ENCODE assay signal across 8 cellular contexts in the genomic region with DNA sequence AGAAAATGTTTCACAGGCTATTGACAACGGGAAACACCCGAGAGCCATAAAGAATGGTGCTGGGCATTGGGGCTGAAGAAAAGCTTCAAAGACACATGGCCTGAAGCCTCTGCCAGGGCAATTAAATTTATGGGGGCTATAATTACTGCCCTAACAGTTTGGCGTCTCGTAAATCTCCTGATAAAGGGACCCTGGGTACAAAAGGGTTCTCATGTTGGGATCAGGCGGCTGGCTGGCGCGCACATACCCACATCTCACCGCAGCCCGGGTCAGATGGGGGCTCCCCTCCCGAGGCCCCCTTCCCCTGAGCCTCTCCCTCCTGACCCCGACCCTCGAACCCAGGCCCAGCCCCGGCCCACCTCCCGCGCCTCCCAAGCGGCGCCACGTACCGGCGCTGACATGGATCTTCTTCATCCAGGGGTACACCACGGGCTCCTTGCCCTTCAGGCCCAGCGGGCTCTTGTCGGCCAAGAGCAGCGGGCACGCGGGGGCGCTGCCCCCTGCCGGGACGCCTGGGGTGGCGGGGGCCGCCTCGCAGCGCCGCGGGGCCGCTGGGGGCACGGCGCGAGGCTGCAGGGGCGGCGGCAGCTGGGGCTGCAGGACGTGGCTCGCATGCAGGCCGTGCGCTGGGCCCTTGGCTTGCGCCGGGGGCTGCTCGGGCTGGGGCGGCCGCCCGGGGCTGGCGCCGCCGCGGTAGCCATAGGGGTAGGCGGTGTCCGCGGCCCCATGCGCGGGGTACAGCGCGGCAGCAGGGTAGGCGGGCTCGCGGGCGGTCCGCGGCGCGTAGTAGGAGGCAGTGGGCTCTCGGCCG. TPM values are rescaled to one million over a fixed set of nuclear protein-coding genes. Genes with fewer than 3 reads are reported as not detected.
DNase-seq lines count a peak whose midpoint lies in the region; ATAC-seq and TF ChIP-seq lines count a peak whose summit lies in the region.

No MANE protein-coding gene starts in this region.

- H3K9me3 ChIP-seq in RWPE2 (ENCODE audit: severe bottlenecking) (no peaks in the 10 kb centered on the region), cardiac muscle cell (ENCODE audit: low read depth) (no peaks in the 10 kb centered on the region)

- no peak for DNase-seq in RWPE2 (ENCODE audit: low spot score)
- no peak for DNase-seq in cardiac muscle cell (ENCODE audit: low read depth in 1 of 2, low spot score in 1 of 2)
- no peak for DNase-seq in skeletal muscle cell (ENCODE audit: low read depth)
- no peak for DNase-seq in GM19240 (ENCODE audit: insufficient read length, low spot score)

- H3K27me3 ChIP-seq in RWPE2 (ENCODE audit: insufficient read depth, poor library complexity, severe bottlenecking) (no peaks in the 10 kb centered on the region), cardiac muscle cell (peaks cover 100% of the 10 kb centered on the region)

- H3K4me3 ChIP-seq in RWPE2 (ENCODE audit: severe bottlenecking), result peak overlapping the region; percentile 61
- peak overlapping the region; percentile 30 for H3K4me3 ChIP-seq in cardiac muscle cell
- H3K4me3 ChIP-seq in skeletal muscle cell (ENCODE audit: low read depth, low read length), result peak overlapping the region; percentile 67

- H3K27ac ChIP-seq in RWPE2 (ENCODE audit: poor library complexity, severe bottlenecking), result peak overlapping the region; percentile 62
- no peak overlapping the region for H3K27ac ChIP-seq in cardiac muscle cell

- TF ChIP-seq CTCF in RWPE2 (IDR thresholded peaks at IDR 0.05; ENCODE audit: poor library complexity, severe bottlenecking), result peak; percentile 77
- TF ChIP-seq CTCF in cardiac muscle cell (IDR thresholded peaks at IDR 0.05; ENCODE audit: low read depth, low read length), result no peak

- no peaks in the 10 kb centered on the region for H3K36me3 ChIP-seq in RWPE2 (ENCODE audit: low read depth)
- no peaks in the 10 kb centered on the region for H3K36me3 ChIP-seq in cardiac muscle cell

- peaks cover 13% of the 10 kb centered on the region for H3K4me1 ChIP-seq in RWPE2 (ENCODE audit: insufficient read depth, poor library complexity, severe bottlenecking)
- no peaks in the 10 kb centered on the region for H3K4me1 ChIP-seq in cardiac muscle cell (ENCODE audit: low read depth)

- ATAC-seq in GM19455 (IDR thresholded peaks at IDR 0.05; ENCODE audit: unreplicated experiment) (peak; percentile 27), RWPE2 (ENCODE audit: low read depth) (peak; percentile 47), GM18519 (IDR thresholded peaks at IDR 0.05; ENCODE audit: low FRiP score, unreplicated experiment) (no peak), HG03342 (IDR thresholded peaks at IDR 0.05; ENCODE audit: unreplicated experiment) (no peak), GM19395 (IDR thresholded peaks at IDR 0.05; ENCODE audit: unreplicated experiment) (no peak)

RNA-seq across cellular contexts. Expression of a gene that starts 0.6 kb away (rescaled TPM):
- total RNA-seq in cardiac muscle cell, result 0.14 TPM in 1 of 2 replicates, not detected in the other
- 0.46 TPM in 1 of 2 replicates, not detected in the other for polyA plus RNA-seq in cardiac muscle cell

RNA-seq across cellular contexts. Expression of a gene that starts 13.5 kb away (rescaled TPM):
- not detected in 2 replicates for total RNA-seq in cardiac muscle cell
- not detected in 2 replicates for polyA plus RNA-seq in cardiac muscle cell

RNA-seq across cellular contexts. Expression of a gene that starts 17.6 kb away (rescaled TPM):
- total RNA-seq in cardiac muscle cell, result not detected in 2 replicates
- not detected in 2 replicates for polyA plus RNA-seq in cardiac muscle cell

RNA-seq across cellular contexts. Expression of a gene that starts 22.4 kb away (rescaled TPM):
- 1.4 and 9.4 TPM in 2 replicates for total RNA-seq in cardiac muscle cell
- 1.4 TPM in 2 replicates for polyA plus RNA-seq in cardiac muscle cell

RNA-seq across cellular contexts. Expression of a gene that starts 26.5 kb away (rescaled TPM):
- total RNA-seq in cardiac muscle cell, result not detected in 2 replicates
- polyA plus RNA-seq in cardiac muscle cell, result not detected in 2 replicates

Comparison
In these comparisons a context has a peak if more than half of its experiments do, and no peak if none do; other contexts are left out.
1. ATAC-seq: peak in GM19455 (single experiment) and RWPE2 (single experiment); none in GM18519 (single experiment), HG03342 (single experiment) and GM19395 (single experiment).
2. Peak in every context shown above with its lines, with median percentiles within 50 percentile points of each other: H3K4me3 ChIP-seq.